8 cellular contexts compared by ENCODE assay signal in the genomic region with DNA sequence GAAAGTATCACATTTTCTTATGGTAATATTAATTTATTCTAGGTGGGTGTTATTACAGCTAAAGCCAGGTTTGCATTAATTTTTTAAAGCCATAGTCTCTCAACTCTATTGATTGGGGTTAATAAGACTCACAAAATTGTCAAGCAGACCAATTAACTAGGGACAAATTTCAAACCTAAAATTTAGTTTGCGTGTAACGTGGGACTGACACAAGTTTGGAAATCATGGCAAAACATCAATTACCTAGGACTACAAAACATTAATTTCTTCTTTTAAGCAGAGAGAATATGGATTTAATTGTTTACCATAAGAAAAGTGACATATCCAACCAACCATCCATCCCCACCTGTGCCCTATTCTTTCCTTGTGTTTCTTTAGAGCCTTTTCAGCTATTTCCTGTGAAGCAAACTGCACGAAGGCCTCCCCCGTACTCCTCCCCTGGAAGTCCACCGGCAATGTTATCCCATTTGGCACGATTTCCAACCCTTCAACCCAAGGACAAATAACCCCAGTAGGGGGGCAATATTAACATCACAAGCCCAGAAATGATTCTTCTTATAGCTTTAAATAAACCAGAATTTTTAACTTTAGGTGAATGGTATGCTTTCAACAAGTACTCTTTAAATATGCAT. TPM values are rescaled to one million over a fixed set of nuclear protein-coding genes. Genes with fewer than 3 reads are reported as not detected.
DNase-seq lines count a peak whose midpoint lies in the region; ATAC-seq and TF ChIP-seq lines count a peak whose summit lies in the region.

No MANE protein-coding gene starts in this region.

- H3K4me1 ChIP-seq in PC-9 (replicated peaks; ENCODE audit: insufficient read depth) = peaks cover 28% of the 10 kb centered on the region
- peaks cover 4% of the 10 kb centered on the region for H3K4me1 ChIP-seq in ovary (ENCODE audit: insufficient read depth)

- no peak overlapping the region for H2AFZ ChIP-seq in PC-9

- no peak for TF ChIP-seq EP300 in ovary (IDR thresholded peaks at IDR 0.05)

- WGBS in ovary, 3 donors = 12 to 14% (median 12%) methylated on average over 6 of the region's 6 CpGs

- POLR2A ChIA-PET in PC-9 (lab: Charles Lee; ENCODE audit: unreplicated experiment) = no interaction called here

- peak overlapping the region; percentile 95; the same call in 1 of the 2 replicates for H3K4me3 ChIP-seq in PC-9
- peak overlapping the region; percentile 12 for H3K4me3 ChIP-seq in ovary

- H3K79me2 ChIP-seq in PC-9 (ENCODE audit: low read depth) = peaks cover 94% of the 10 kb centered on the region

- TF ChIP-seq CTCF in PC-9 (conservative IDR thresholded peaks at IDR 0.05) (no peak), ovary (IDR thresholded peaks at IDR 0.05) (no peak)

- H3K4me2 ChIP-seq in PC-9 = peak overlapping the region; percentile 82

- no TSS peak for BruUV-seq in PC-9 (replicated peaks; lab: Mats Ljungman, UMichigan)

- TF ChIP-seq POLR2A in ovary (IDR thresholded peaks at IDR 0.05) = no peak

- H3K9me3 ChIP-seq in PC-9 (ENCODE audit: insufficient read depth, low read depth) (no peaks in the 10 kb centered on the region), ovary (no peaks in the 10 kb centered on the region)

- H3K27me3 ChIP-seq in PC-9 (ENCODE audit: insufficient read depth, low read depth) = no peaks in the 10 kb centered on the region
- no peaks in the 10 kb centered on the region for H3K27me3 ChIP-seq in ovary

- DNase-seq in ELR (ENCODE audit: low read depth) (peak; percentile 15), PC-9 (no peak), epithelial cell of prostate (ENCODE audit: low read depth, low spot score) (no peak), ovary (peak in 1 of 5 donors; percentile 31), middle frontal gyrus (ENCODE audit: extremely low spot score, low spot score) (no peak), UCSD-AML1 (lab: John Stamatoyannopoulos, UW; ENCODE audit: unreplicated experiment) (no peak)
- DNase-seq in central memory CD4-positive, alpha-beta T cell = no peak

- peaks cover 87% of the 10 kb centered on the region for H3F3A ChIP-seq in PC-9 (ENCODE audit: insufficient read depth, low read depth)

- H3K9me2 ChIP-seq in PC-9 (ENCODE audit: insufficient read depth) = no peaks in the 10 kb centered on the region

- CTCF ChIA-PET in PC-9 (lab: Charles Lee) = interaction anchor here (0.6 kb wide), 1 partner anchor 102 kb away, joined by 3 read pairs; no protein-coding TSS in a partner anchor

- no peak for ATAC-seq in GM19455 (IDR thresholded peaks at IDR 0.05; ENCODE audit: unreplicated experiment)

- intact Hi-C loops in PC-9 (cut with micrococcal nuclease; ENCODE audit: unreplicated experiment) (no loop called here), ovary (cut with DNase I) (loop anchor here in 1 of 4 donors (10.0 kb wide), 1 partner anchor 64 kb away; a partner anchor contains a TSS)

- H3K27ac ChIP-seq in PC-9 = no peak overlapping the region; the same call in 1 of the 2 replicates
- H3K27ac ChIP-seq in epithelial cell of prostate = peak overlapping the region; percentile 9
- H3K27ac ChIP-seq in ovary = no peak overlapping the region

- H3K36me3 ChIP-seq in PC-9 (ENCODE audit: low read depth) (peaks cover 83% of the 10 kb centered on the region), ovary (no peaks in the 10 kb centered on the region)

- H4K20me1 ChIP-seq in PC-9 (ENCODE audit: insufficient read depth) = peaks cover 86% of the 10 kb centered on the region

RNA-seq across cellular contexts. Expression of a gene that starts 4.4 kb away (rescaled TPM):
- total RNA-seq in PC-9 (2021) (626 and 723 TPM in 2 replicates), ovary (100 to 1,000 TPM; 416 to 679 (median 577) TPM)
- polyA plus RNA-seq in ovary = 100 to 1,000 TPM; 243 to 354 TPM
